ENCODE assay signal across 31 cellular contexts in the genomic region with DNA sequence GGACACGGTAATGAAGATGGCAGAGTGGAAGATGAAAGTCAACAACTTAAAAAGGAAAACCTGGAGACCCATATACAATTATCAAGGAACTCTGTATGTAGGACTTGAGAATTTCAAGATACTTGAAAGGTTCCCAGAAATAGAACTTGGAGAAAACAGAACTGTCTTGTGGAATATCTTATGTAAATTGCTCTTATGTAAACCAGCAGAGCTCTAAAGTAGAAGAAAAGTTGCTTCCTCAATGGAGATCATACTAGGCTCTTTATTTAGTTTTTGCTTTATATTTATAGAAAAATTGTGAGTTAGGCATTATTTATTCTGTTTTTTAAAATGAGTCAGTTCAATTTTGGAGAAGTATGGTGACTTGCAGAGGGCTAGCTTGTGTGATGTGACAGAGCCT. TPM values are rescaled to one million over a fixed set of nuclear protein-coding genes. Genes with fewer than 3 reads are reported as not detected.
"Had no signal": no experiment of that assay in that cellular context is flagged by ENCODE, and none has a peak within 500 bp of the region (broad histone marks: within the 10 kb centered on the region; RNA-seq: fewer than 3 reads in every experiment).

No MANE protein-coding gene starts in this region.

- H3K27ac ChIP-seq: adrenal gland, ascending aorta, breast epithelium, foreskin keratinocyte, lower lobe of right lung, neutrophil, pancreas, stomach, transverse colon had no signal

- H3K4me1 ChIP-seq: adrenal gland, ascending aorta, breast epithelium, pancreas, stomach had no signal

- H3K4me3 ChIP-seq: adrenal gland, ascending aorta, breast epithelium, lower lobe of right lung, pancreas, stomach, transverse colon had no signal

- H3K27me3 Mint-ChIP-seq: activated naive CD8-positive, alpha-beta T cell; central memory CD8-positive, alpha-beta T cell had no signal

- H3K36me3 ChIP-seq: adrenal gland, ascending aorta, breast epithelium, lower lobe of right lung, neutrophil, pancreas, stomach, transverse colon had no signal

- ATAC-seq: activated T-cell treated with anti-CD3 and anti-CD28 coated beads, Interleukin-2, amount 50 U/mL, for 4 hours; foreskin keratinocyte; left lobe of liver; lower lobe of right lung; pancreas; right cardiac atrium; WTC11 had no signal

- H3K27ac Mint-ChIP-seq: activated naive CD8-positive, alpha-beta T cell; activated T-helper 2 cell treated with anti-CD3 and anti-CD28 coated beads, Interferon-gamma antibody, Interleukin-2, Interleukin-4, amounts not matched to agents 10 μg/mL and 5 μg/mL and 100 μg/mL, durations not matched to agents 14 hours and 24 hours and 36 hours; nephron; WTC11 had no signal

- H3K9me3 ChIP-seq: adrenal gland, ascending aorta, breast epithelium, neutrophil, pancreas, transverse colon had no signal

- H3K4me3 Mint-ChIP-seq: activated naive CD8-positive, alpha-beta T cell; activated T-cell treated with anti-CD3 and anti-CD28 coated beads, Interleukin-2, amount 50 U/mL, for 4 hours; central memory CD8-positive, alpha-beta T cell; nephron; WTC11 had no signal

- H3K4me1 Mint-ChIP-seq: nephron had no signal

- DNase-seq: activated CD4-positive, alpha-beta T cell treated with anti-CD3 and anti-CD28 coated beads, Interleukin-2, amount 50 U/mL, for 48 hours; activated CD8-positive, alpha-beta memory T cell treated with anti-CD3 and anti-CD28 coated beads, Interleukin-2, amount 50 U/mL, for 48 hours; activated naive CD4-positive, alpha-beta T cell; activated T-cell treated with anti-CD3 and anti-CD28 coated beads, Interleukin-2, amount 50 U/mL, for 4 hours; adrenal gland; erythroblast; foreskin keratinocyte; lower lobe of right lung; pancreas; right cardiac atrium; stimulated activated CD4-positive, alpha-beta T cell treated with anti-CD3 and anti-CD28 coated beads, Interleukin-12 subunit alpha, Interleukin-12 subunit beta, amount 100 ng/mL, for 4 hours; stomach; T-helper 9 cell; transverse colon had no signal

- H3K27me3 ChIP-seq: adrenal gland, ascending aorta, breast epithelium, foreskin keratinocyte, neutrophil, pancreas, stomach, transverse colon had no signal

RNA-seq across cellular contexts. Expression of gene ATP6V1G3, which starts 40.5 kb away (rescaled TPM):
- total RNA-seq: activated CD8-positive, alpha-beta memory T cell treated with anti-CD3 and anti-CD28 coated beads for 36 hours; activated T-cell treated with anti-CD3 and anti-CD28 coated beads, Interleukin-2, amount 50 U/mL, for 4 hours; activated T-helper 2 cell treated with anti-CD3 and anti-CD28 coated beads, Interferon-gamma antibody, Interleukin-2, Interleukin-4, amounts not matched to agents 10 μg/mL and 5 μg/mL and 100 μg/mL, durations not matched to agents 14 hours and 24 hours and 36 hours; adrenal gland; ascending aorta; breast epithelium; fibroblast of lung; foreskin keratinocyte; glomerular endothelial cell; kidney epithelial cell; left lobe of liver; lower lobe of right lung; mesenteric fat pad; pancreas; pulmonary artery endothelial cell; right cardiac atrium; stomach; T-helper 1 cell treated with Interleukin-12 subunit alpha and Interleukin-12 subunit beta and Interleukin-4 antibody, amounts not matched to agents 30 ng/mL and 1 ng/mL, for 36 hours; temporal lobe; transverse colon; WTC11 had no signal
- polyA plus RNA-seq: adrenal gland, fibroblast of lung, foreskin keratinocyte, pancreas, right cardiac atrium, stomach had no signal
